ENCODE assay signal across 9 cellular contexts in the genomic region with DNA sequence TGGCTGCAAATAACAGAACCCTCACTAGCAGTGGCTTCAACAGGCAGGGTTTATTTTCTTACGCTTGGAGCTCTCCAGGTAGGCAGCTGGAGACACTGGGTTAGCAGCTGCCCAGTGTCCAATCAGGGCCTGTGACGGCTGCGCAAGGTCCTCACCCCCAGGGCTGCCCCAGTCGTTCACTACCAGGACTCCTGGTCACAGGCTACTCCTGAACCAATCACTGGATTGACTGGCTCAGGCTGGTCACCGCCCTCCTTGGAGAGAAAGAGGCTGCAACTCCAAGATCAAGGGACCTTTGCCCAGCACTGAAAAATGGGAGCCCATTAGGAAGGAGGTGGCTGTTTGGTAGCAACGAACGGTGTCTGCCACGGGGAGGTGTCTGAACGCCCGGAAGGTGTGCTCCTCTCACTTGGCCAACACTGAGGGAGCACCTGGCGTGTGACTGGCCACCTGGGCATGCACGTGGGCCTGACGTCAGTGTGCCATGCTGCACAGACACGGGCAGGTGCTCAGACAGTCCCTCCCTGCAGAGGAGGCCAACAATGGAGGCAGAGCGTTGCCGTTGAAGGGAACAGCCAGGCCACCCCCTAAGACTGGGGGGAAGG. TPM values are rescaled to one million over a fixed set of nuclear protein-coding genes. Genes with fewer than 3 reads are reported as not detected.
DNase-seq lines count a peak whose midpoint lies in the region; ATAC-seq lines count a peak whose summit lies in the region.
"Had no signal": no experiment of that assay in that cellular context is flagged by ENCODE, and none has a peak within 500 bp of the region (broad histone marks: within the 10 kb centered on the region; RNA-seq: fewer than 3 reads in every experiment).

No MANE protein-coding gene starts in this region.

- H3K9me3 Mint-ChIP-seq in activated T-cell treated with anti-CD3 and anti-CD28 coated beads, Interleukin-2, amount 50 U/mL, for 72 hours = no peaks in the 10 kb centered on the region
- H3K9me3 Mint-ChIP-seq in activated T-cell treated with anti-CD3 and anti-CD28 coated beads, Interleukin-2, amount 50 U/mL, for 4 hours = no peaks in the 10 kb centered on the region
- no peaks in the 10 kb centered on the region for H3K9me3 Mint-ChIP-seq in effector memory CD8-positive, alpha-beta T cell
- no peaks in the 10 kb centered on the region for H3K9me3 Mint-ChIP-seq in stimulated activated naive B cell treated with anti-CD40 and anti-IgM and Interleukin-4, amounts not matched to agents 10 μg/mL and 1 μg/mL and 100 μg/mL, for 72 hours
- H3K9me3 Mint-ChIP-seq: IgD-negative memory B cell had no signal

- DNase-seq in activated T-cell treated with anti-CD3 and anti-CD28 coated beads, Interleukin-2, amount 50 U/mL, for 72 hours = no peak
- no peak for DNase-seq in activated T-cell treated with anti-CD3 and anti-CD28 coated beads, Interleukin-2, amount 50 U/mL, for 4 hours
- DNase-seq in NCI-H69 (lab: John Stamatoyannopoulos, UW) (peak; percentile 93), inferior parietal cortex (ENCODE audit: extremely low spot score) (no peak), iPS-NIHi7 (ENCODE audit: extremely low spot score) (no peak)
- no peak for DNase-seq in effector memory CD8-positive, alpha-beta T cell
- no peak for DNase-seq in stimulated activated naive B cell treated with anti-CD40 and anti-IgM and Interleukin-4, amounts not matched to agents 10 μg/mL and 1 μg/mL and 100 μg/mL, for 72 hours

- peaks cover 54% of the 10 kb centered on the region for H3K4me1 Mint-ChIP-seq in activated T-cell treated with anti-CD3 and anti-CD28 coated beads, Interleukin-2, amount 50 U/mL, for 72 hours (ENCODE audit: low read depth)
- H3K4me1 Mint-ChIP-seq in activated T-cell treated with anti-CD3 and anti-CD28 coated beads, Interleukin-2, amount 50 U/mL, for 4 hours (ENCODE audit: low read depth) = peaks cover 40% of the 10 kb centered on the region
- peaks cover 34 to 36% of the 10 kb centered on the region in 2 donors for H3K4me1 Mint-ChIP-seq in effector memory CD8-positive, alpha-beta T cell (ENCODE audit: low read depth in 2 of 2)
- H3K4me1 Mint-ChIP-seq in stimulated activated naive B cell treated with anti-CD40 and anti-IgM and Interleukin-4, amounts not matched to agents 10 μg/mL and 1 μg/mL and 100 μg/mL, for 72 hours = peaks cover 33 to 57% of the 10 kb centered on the region in 2 donors

- no peak overlapping the region for H3K27ac Mint-ChIP-seq in activated T-cell treated with anti-CD3 and anti-CD28 coated beads, Interleukin-2, amount 50 U/mL, for 72 hours
- peak overlapping the region; percentile 90 to 96 for H3K27ac Mint-ChIP-seq in effector memory CD8-positive, alpha-beta T cell
- peak overlapping the region; percentile 95 for H3K27ac Mint-ChIP-seq in stimulated activated naive B cell treated with anti-CD40 and anti-IgM and Interleukin-4, amounts not matched to agents 10 μg/mL and 1 μg/mL and 100 μg/mL, for 72 hours

- no peaks in the 10 kb centered on the region for H3K36me3 Mint-ChIP-seq in activated T-cell treated with anti-CD3 and anti-CD28 coated beads, Interleukin-2, amount 50 U/mL, for 72 hours (ENCODE audit: insufficient read depth in 2 of 2)
- H3K36me3 Mint-ChIP-seq in activated T-cell treated with anti-CD3 and anti-CD28 coated beads, Interleukin-2, amount 50 U/mL, for 4 hours (ENCODE audit: insufficient read depth) = peaks cover 2% of the 10 kb centered on the region
- H3K36me3 Mint-ChIP-seq in effector memory CD8-positive, alpha-beta T cell (ENCODE audit: insufficient read depth) = peaks cover 13% of the 10 kb centered on the region
- H3K36me3 Mint-ChIP-seq in stimulated activated naive B cell treated with anti-CD40 and anti-IgM and Interleukin-4, amounts not matched to agents 10 μg/mL and 1 μg/mL and 100 μg/mL, for 72 hours = peaks cover 8 to 16% of the 10 kb centered on the region in 2 donors
- H3K36me3 Mint-ChIP-seq: IgD-negative memory B cell had no signal

- H3K4me3 Mint-ChIP-seq in activated T-cell treated with anti-CD3 and anti-CD28 coated beads, Interleukin-2, amount 50 U/mL, for 72 hours = peak overlapping the region; percentile 94 to 96
- H3K4me3 Mint-ChIP-seq in activated T-cell treated with anti-CD3 and anti-CD28 coated beads, Interleukin-2, amount 50 U/mL, for 4 hours = no peak overlapping the region
- H3K4me3 Mint-ChIP-seq in effector memory CD8-positive, alpha-beta T cell = peak overlapping the region in 1 of 2 donors; percentile 93
- no peak overlapping the region for H3K4me3 Mint-ChIP-seq in stimulated activated naive B cell treated with anti-CD40 and anti-IgM and Interleukin-4, amounts not matched to agents 10 μg/mL and 1 μg/mL and 100 μg/mL, for 72 hours

- ATAC-seq in activated T-cell treated with anti-CD3 and anti-CD28 coated beads, Interleukin-2, amount 50 U/mL, for 72 hours (replicated peaks in 1 of 2) = no peak
- ATAC-seq in activated T-cell treated with anti-CD3 and anti-CD28 coated beads, Interleukin-2, amount 50 U/mL, for 4 hours = no peak
- ATAC-seq in effector memory CD8-positive, alpha-beta T cell (replicated peaks) = no peak
- ATAC-seq in stimulated activated naive B cell treated with anti-CD40 and anti-IgM and Interleukin-4, amounts not matched to agents 10 μg/mL and 1 μg/mL and 100 μg/mL, for 72 hours (replicated peaks) = no peak
- no peak for ATAC-seq in HG03520 (IDR thresholded peaks at IDR 0.05; ENCODE audit: unreplicated experiment)

- no peaks in the 10 kb centered on the region for H3K27me3 Mint-ChIP-seq in activated T-cell treated with anti-CD3 and anti-CD28 coated beads, Interleukin-2, amount 50 U/mL, for 72 hours (ENCODE audit: low read depth)
- no peaks in the 10 kb centered on the region for H3K27me3 Mint-ChIP-seq in activated T-cell treated with anti-CD3 and anti-CD28 coated beads, Interleukin-2, amount 50 U/mL, for 4 hours (ENCODE audit: low read depth)
- H3K27me3 Mint-ChIP-seq in effector memory CD8-positive, alpha-beta T cell = no peaks in the 10 kb centered on the region
- H3K27me3 Mint-ChIP-seq in stimulated activated naive B cell treated with anti-CD40 and anti-IgM and Interleukin-4, amounts not matched to agents 10 μg/mL and 1 μg/mL and 100 μg/mL, for 72 hours = no peaks in the 10 kb centered on the region
- H3K27me3 Mint-ChIP-seq: IgD-negative memory B cell had no signal

RNA-seq across cellular contexts. Expression of gene ARSA, which starts 5.1 kb away (rescaled TPM):
- 10 to 100 TPM; 19.8 to 26.8 TPM for total RNA-seq in activated T-cell treated with anti-CD3 and anti-CD28 coated beads, Interleukin-2, amount 50 U/mL, for 72 hours
- 10 to 100 TPM; 10.5 to 13.1 (median 11.0) TPM for total RNA-seq in activated T-cell treated with anti-CD3 and anti-CD28 coated beads, Interleukin-2, amount 50 U/mL, for 4 hours

RNA-seq across cellular contexts. Expression of gene MAPK8IP2, which starts 22.2 kb away (rescaled TPM):
- under 1 TPM; 0.60 to 0.62 TPM for total RNA-seq in activated T-cell treated with anti-CD3 and anti-CD28 coated beads, Interleukin-2, amount 50 U/mL, for 72 hours
- under 1 TPM; 0.05 to 0.38 (median 0.16) TPM for total RNA-seq in activated T-cell treated with anti-CD3 and anti-CD28 coated beads, Interleukin-2, amount 50 U/mL, for 4 hours

RNA-seq across cellular contexts. Expression of gene CHKB, which starts 40.2 kb away (rescaled TPM):
- total RNA-seq in activated T-cell treated with anti-CD3 and anti-CD28 coated beads, Interleukin-2, amount 50 U/mL, for 72 hours = 100 to 1,000 TPM in 1 of 2 donors, 10 to 100 TPM in 1; 95.6 to 110 TPM
- total RNA-seq in activated T-cell treated with anti-CD3 and anti-CD28 coated beads, Interleukin-2, amount 50 U/mL, for 4 hours = 10 to 100 TPM; 56.1 to 63.2 (median 60.7) TPM

RNA-seq across cellular contexts. Expression of gene CPT1B, which starts 44.6 kb away (rescaled TPM):
- 10 to 100 TPM; 85.3 to 88.0 TPM for total RNA-seq in activated T-cell treated with anti-CD3 and anti-CD28 coated beads, Interleukin-2, amount 50 U/mL, for 72 hours
- 10 to 100 TPM; 30.0 to 38.3 (median 32.7) TPM for total RNA-seq in activated T-cell treated with anti-CD3 and anti-CD28 coated beads, Interleukin-2, amount 50 U/mL, for 4 hours

RNA-seq across cellular contexts. Expression of gene SHANK3, which starts 49.8 kb away (rescaled TPM):
- total RNA-seq in activated T-cell treated with anti-CD3 and anti-CD28 coated beads, Interleukin-2, amount 50 U/mL, for 72 hours = under 1 TPM; 0.19 to 0.24 TPM
- total RNA-seq in activated T-cell treated with anti-CD3 and anti-CD28 coated beads, Interleukin-2, amount 50 U/mL, for 4 hours = under 1 TPM; 0.05 to 0.24 (median 0.08) TPM

Comparison
In these comparisons a context has a peak if more than half of its experiments do, and no peak if none do; other contexts are left out.
1. H3K4me3 Mint-ChIP-seq: peak in activated T-cell treated with anti-CD3 and anti-CD28 coated beads, Interleukin-2, amount 50 U/mL, for 72 hours (2 of 2); none in activated T-cell treated with anti-CD3 and anti-CD28 coated beads, Interleukin-2, amount 50 U/mL, for 4 hours (single experiment) and stimulated activated naive B cell treated with anti-CD40 and anti-IgM and Interleukin-4, amounts not matched to agents 10 μg/mL and 1 μg/mL and 100 μg/mL, for 72 hours (0 of 2).